ENCODE assay signal across 8 cellular contexts in the genomic region with DNA sequence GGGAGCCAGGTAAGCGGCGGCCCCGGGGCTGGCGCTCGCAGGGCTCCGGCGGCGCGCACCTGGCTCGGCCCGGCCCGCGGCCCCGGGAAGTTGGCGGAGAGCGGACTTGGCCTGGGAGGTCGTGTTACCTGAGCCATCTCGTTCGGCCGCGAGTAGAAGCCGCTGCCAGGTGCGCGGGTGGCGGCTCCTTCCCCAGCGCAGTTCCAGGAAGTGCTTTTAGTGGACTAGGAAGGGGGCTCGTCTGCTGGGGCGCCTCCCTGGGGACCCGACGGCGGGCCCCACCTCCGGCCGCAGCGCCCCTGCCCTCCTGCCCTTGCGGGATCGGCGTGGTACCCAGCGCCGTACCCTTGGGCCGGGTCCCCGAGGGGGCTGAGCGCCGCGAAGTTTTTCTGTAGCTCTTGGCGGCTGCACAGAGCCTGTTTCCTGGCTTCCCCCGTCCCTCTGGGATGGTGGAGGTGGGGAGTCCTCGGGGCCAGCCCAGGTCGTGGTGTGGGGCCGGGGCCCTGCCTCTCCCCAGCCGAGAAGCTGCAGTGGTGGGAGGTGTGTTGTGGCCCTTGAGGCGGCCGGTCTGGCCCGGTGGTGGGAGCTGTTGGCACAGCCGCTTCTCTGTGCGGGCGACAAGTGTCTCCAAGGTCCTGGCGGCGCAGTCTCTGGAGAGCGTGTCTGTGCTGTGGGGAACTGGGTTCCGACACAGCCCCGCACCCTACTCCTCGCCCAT.
DNase-seq lines count a peak whose midpoint lies in the region; ATAC-seq and TF ChIP-seq lines count a peak whose summit lies in the region.

No MANE protein-coding gene starts in this region.

- H3K9me3 ChIP-seq in IMR-90 (ENCODE audit: control insufficient read depth, insufficient read depth, low read length), result no peaks in the 10 kb centered on the region
- no peaks in the 10 kb centered on the region for H3K9me3 ChIP-seq in iPS-18c (ENCODE audit: control insufficient read depth, insufficient read depth, low read length)

- H2AK5ac ChIP-seq in IMR-90 (ENCODE audit: low read depth, low read length), result no peak overlapping the region

- peaks cover 2% of the 10 kb centered on the region for H3K36me3 Mint-ChIP-seq in activated naive CD4-positive, alpha-beta T cell treated with anti-CD3 and anti-CD28 coated beads, Interleukin-2, amount 50 U/mL, for 24 hours

- H3K9me3 Mint-ChIP-seq in activated naive CD4-positive, alpha-beta T cell treated with anti-CD3 and anti-CD28 coated beads, Interleukin-2, amount 50 U/mL, for 24 hours, result no peaks in the 10 kb centered on the region

- peak overlapping the region; percentile 88 for H3K27ac ChIP-seq in C4-2B
- H3K27ac ChIP-seq in IMR-90 (ENCODE audit: insufficient read depth, low read length), result no peak overlapping the region

- peak overlapping the region; percentile 34 for H3K4me3 ChIP-seq in IMR-90 (ENCODE audit: insufficient read depth, low read depth, low read length)
- peak overlapping the region; percentile 86 for H3K4me3 ChIP-seq in iPS-18c (ENCODE audit: insufficient read depth, low read depth, low read length)

- H2BK5ac ChIP-seq in IMR-90 (ENCODE audit: low read depth, low read length, poor library complexity, severe bottlenecking), result no peak overlapping the region

- DNase-seq in IMR-90 (no peak), epidermal melanocyte (ENCODE audit: insufficient read length, low spot score) (no peak)
- peak; percentile 52 for DNase-seq in stimulated activated CD8-positive, alpha-beta memory T cell treated with anti-CD3 and anti-CD28 coated beads, Interleukin-4, amount 100 ng/mL, for 48 hours
- no peak for DNase-seq in stimulated activated naive CD4-positive, alpha-beta T cell treated with Interleukin-2 at 50 U/mL for 16 hours (lab: John Stamatoyannopoulos, UW)

- H3K27me3 ChIP-seq in IMR-90 (ENCODE audit: control insufficient read depth, insufficient read depth, low read length), result peaks cover 83% of the 10 kb centered on the region

- POLR2A ChIA-PET in IMR-90 (lab: Charles Lee; ENCODE audit: unreplicated experiment), result no interaction called here

- no peak overlapping the region for H3K56ac ChIP-seq in IMR-90 (ENCODE audit: extremely low read depth, insufficient read depth, low read length)

- CTCF ChIA-PET in IMR-90 (lab: Yijun Ruan, JAX), result no interaction called here

- H2AFZ ChIP-seq in IMR-90 (replicated peaks; ENCODE audit: low read length, poor library complexity), result peak overlapping the region; percentile 4

- WGBS in IMR-90 (ENCODE audit: extremely low coverage in 2 of 2, insufficient read length in 1 of 2), 2 experiments, result 10% methylated on average over 2 of the region's 62 CpGs; no CpG with 5 or more reads in 1 of the 2 experiments

- H4K8ac ChIP-seq in IMR-90 (ENCODE audit: low read depth in 2 of 2, low read length in 2 of 2), result no peak overlapping the region

- peak; percentile 10 for ATAC-seq in GM21360 (IDR thresholded peaks at IDR 0.05; ENCODE audit: unreplicated experiment)
- no peak; the same call in none of the 2 replicates for ATAC-seq in IMR-90 (ENCODE audit: low read depth)

- TF ChIP-seq CTCF in C4-2B (conservative IDR thresholded peaks at IDR 0.05), result no peak
- TF ChIP-seq CTCF in IMR-90 (conservative IDR thresholded peaks at IDR 0.05; ENCODE audit: low read depth, low read length), result no peak

- in situ Hi-C loops in IMR-90 (cut with MboI; ENCODE audit: low sequenced_read_pairs), result no loop called here

- H3K79me1 ChIP-seq in IMR-90 (ENCODE audit: low read depth in 1 of 2, low read length in 2 of 2), result no peaks in the 10 kb centered on the region

- peak overlapping the region; percentile 91 for H3K4me3 Mint-ChIP-seq in activated naive CD4-positive, alpha-beta T cell treated with anti-CD3 and anti-CD28 coated beads, Interleukin-2, amount 50 U/mL, for 24 hours

- no peak overlapping the region for H4K91ac ChIP-seq in IMR-90 (ENCODE audit: insufficient read depth, low read depth, low read length)

- H2AK9ac ChIP-seq in IMR-90 (replicated peaks; ENCODE audit: low read depth, low read length, poor library complexity), result no peak overlapping the region

- no peak overlapping the region for H3K4ac ChIP-seq in IMR-90 (ENCODE audit: low read depth, low read length)

- dilution Hi-C loops in IMR-90 (cut with HindIII; ENCODE audit: low sequenced_read_pairs, unreplicated experiment), result no loop called here

- no peak overlapping the region for H3K14ac ChIP-seq in IMR-90 (replicated peaks; ENCODE audit: low read depth, low read length)

- no peak overlapping the region for H2BK20ac ChIP-seq in IMR-90 (ENCODE audit: low read depth, low read length)

- no peak overlapping the region for H3K9ac ChIP-seq in IMR-90 (ENCODE audit: low read depth, low read length)

- no peak overlapping the region for H3K4me2 ChIP-seq in IMR-90 (ENCODE audit: low read depth, low read length)

- H2BK15ac ChIP-seq in IMR-90 (ENCODE audit: low read depth, low read length), result no peak overlapping the region

- no peaks in the 10 kb centered on the region for H4K20me1 ChIP-seq in IMR-90 (ENCODE audit: insufficient read depth, low read length)

- no TSS peak for BruUV-seq in IMR-90 (replicated peaks; lab: Mats Ljungman, UMichigan)

- no peak overlapping the region for H4K5ac ChIP-seq in IMR-90 (ENCODE audit: low read depth, low read length)

- intact Hi-C loops in IMR-90 (cut with micrococcal nuclease), result no loop called here

- no peak overlapping the region for H3K18ac ChIP-seq in IMR-90 (ENCODE audit: low read depth, low read length)

- no peaks in the 10 kb centered on the region for H3K9me1 ChIP-seq in IMR-90 (ENCODE audit: insufficient read depth, low read length)

- H3K4me1 Mint-ChIP-seq in activated naive CD4-positive, alpha-beta T cell treated with anti-CD3 and anti-CD28 coated beads, Interleukin-2, amount 50 U/mL, for 24 hours, result peaks cover 56% of the 10 kb centered on the region

- peak overlapping the region; percentile 90 for H3K27ac Mint-ChIP-seq in activated naive CD4-positive, alpha-beta T cell treated with anti-CD3 and anti-CD28 coated beads, Interleukin-2, amount 50 U/mL, for 24 hours

- H3K36me3 ChIP-seq in IMR-90 (ENCODE audit: control insufficient read depth, insufficient read depth, low read length), result no peaks in the 10 kb centered on the region

- peak overlapping the region; percentile 53; the same call in 1 of the 2 replicates for H3K23ac ChIP-seq in IMR-90 (ENCODE audit: low read depth, low read length)

- TF ChIP-seq RAD21 in IMR-90 (IDR thresholded peaks at IDR 0.05; ENCODE audit: low read length), result no peak

- H3K27me3 Mint-ChIP-seq in activated naive CD4-positive, alpha-beta T cell treated with anti-CD3 and anti-CD28 coated beads, Interleukin-2, amount 50 U/mL, for 24 hours, result no peaks in the 10 kb centered on the region

- TF ChIP-seq POLR2A in IMR-90 (IDR thresholded peaks at IDR 0.05; ENCODE audit: low read depth, low read length), result no peak

- H2BK120ac ChIP-seq in IMR-90 (ENCODE audit: low read depth, low read length), result no peak overlapping the region

- no peaks in the 10 kb centered on the region; the same call in 1 of the 2 replicates for H3K4me1 ChIP-seq in IMR-90 (ENCODE audit: control insufficient read depth, insufficient read depth, low read length)

TF ChIP-seq in IMR-90, 13 proteins besides CTCF, POLR2A, EP300 and RAD21:
- TF ChIP-seq CEBPB (IDR thresholded peaks at IDR 0.05; ENCODE audit: low read depth, low read length), result no peak
- no peak for TF ChIP-seq BHLHE40 (IDR thresholded peaks at IDR 0.05; ENCODE audit: low read depth, low read length)
- no peak for TF ChIP-seq NFE2L2 (IDR thresholded peaks at IDR 0.05; ENCODE audit: low read depth, low read length)
- TF ChIP-seq, protein P1, sequence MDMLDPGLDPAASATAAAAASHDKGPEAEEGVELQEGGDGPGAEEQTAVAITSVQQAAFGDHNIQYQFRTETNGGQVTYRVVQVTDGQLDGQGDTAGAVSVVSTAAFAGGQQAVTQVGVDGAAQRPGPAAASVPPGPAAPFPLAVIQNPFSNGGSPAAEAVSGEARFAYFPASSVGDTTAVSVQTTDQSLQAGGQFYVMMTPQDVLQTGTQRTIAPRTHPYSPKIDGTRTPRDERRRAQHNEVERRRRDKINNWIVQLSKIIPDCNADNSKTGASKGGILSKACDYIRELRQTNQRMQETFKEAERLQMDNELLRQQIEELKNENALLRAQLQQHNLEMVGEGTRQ (IDR thresholded peaks at IDR 0.05; ENCODE audit: low read depth, low read length), result no peak
- TF ChIP-seq RFX5 (IDR thresholded peaks at IDR 0.05; ENCODE audit: low read depth, low read length), result no peak
